ENCODE assay signal across 11 cellular contexts in genomic region chr19:21084343-21084742, GRCh38. TPM values are rescaled to one million over a fixed set of nuclear protein-coding genes. Genes with fewer than 3 reads are reported as not detected.
A peak's percentile ranks its signal among the peaks of the same experiment; 100 is the strongest.
DNase-seq lines count a peak whose midpoint lies in the region; ATAC-seq and TF ChIP-seq lines count a peak whose summit lies in the region.
"Had no signal": no experiment of that assay in that cellular context is flagged by ENCODE, and none has a peak within 500 bp of the region (broad histone marks: within the 10 kb centered on the region; RNA-seq: fewer than 3 reads in every experiment).

No MANE protein-coding gene starts in this region.

- H3K79me2 ChIP-seq in hepatocyte: peaks cover 35% of the 10 kb centered on the region

- H3K4me2 ChIP-seq in hepatocyte: no peak overlapping the region

- intact Hi-C loops in A673 (cut with micrococcal nuclease; ENCODE audit: unreplicated experiment) (no loop called here), stomach (cut with DNase I; ENCODE audit: low total_unique reads) (no loop called here), Caco-2 (cut with micrococcal nuclease; ENCODE audit: unreplicated experiment) (no loop called here)

- 64% methylated on average over 1 of the region's 1 CpG for WGBS in hepatocyte (ENCODE audit: low lambda C conversion rate, missing lambda C conversion rate)
- WGBS in stomach, 5 donors: 75 to 100% (median 92%) methylated on average over 1 of the region's 1 CpG

- no TSS peak for BruUV-seq in A673 (replicated peaks; lab: Mats Ljungman, UMichigan)
- BruUV-seq in Caco-2 (replicated peaks; lab: Mats Ljungman, UMichigan): no TSS peak

- no peak for TF ChIP-seq EP300 in stomach (IDR thresholded peaks at IDR 0.05)

- H3K27me3 ChIP-seq in A673 (replicated peaks; ENCODE audit: insufficient read depth, low read depth, low read length, poor library complexity) (no peaks in the 10 kb centered on the region), hepatocyte (no peaks in the 10 kb centered on the region), stomach (no peaks in the 10 kb centered on the region), Caco-2 (replicated peaks; ENCODE audit: control insufficient read depth, insufficient read depth, low read length) (no peaks in the 10 kb centered on the region)
- H3K27me3 ChIP-seq: suprapubic skin had no signal

- TF ChIP-seq CTCF in A673 (conservative IDR thresholded peaks at IDR 0.05; ENCODE audit: low read depth, low read length) (no peak), WTC11 (IDR thresholded peaks at IDR 0.05) (no peak), hepatocyte (IDR thresholded peaks at IDR 0.05; ENCODE audit: poor library complexity) (no peak), stomach (IDR thresholded peaks at IDR 0.05) (no peak), Caco-2 (IDR thresholded peaks at IDR 0.05; ENCODE audit: insufficient read depth in 1 of 2, low read depth in 1 of 2, low read length in 1 of 2, severe bottlenecking in 1 of 2, unreplicated experiment in 1 of 2) (no peak)

- no peak for ATAC-seq in WTC11
- no peak for ATAC-seq in GM21360 (IDR thresholded peaks at IDR 0.05; ENCODE audit: unreplicated experiment)
- no peak for ATAC-seq in GM19023 (IDR thresholded peaks at IDR 0.05; ENCODE audit: unreplicated experiment)

- H3K9me3 Mint-ChIP-seq in WTC11 (no peaks in the 10 kb centered on the region), Caco-2 (ENCODE audit: unreplicated experiment) (no peaks in the 10 kb centered on the region)

- POLR2A ChIA-PET in A673 (lab: Charles Lee; ENCODE audit: low non-redundant PET) (no interaction called here), WTC11 (lab: Charles Lee) (interaction anchor here (0.6 kb wide), 1 partner anchor 57 kb away, joined by 3 read pairs; the partner anchor contains the start of gene ZNF431), Caco-2 (lab: Charles Lee) (no interaction called here)

- H3K27ac ChIP-seq in A673 (ENCODE audit: low read depth, low read length, poor library complexity, severe bottlenecking): no peak overlapping the region
- no peak overlapping the region for H3K27ac ChIP-seq in hepatocyte
- no peak overlapping the region for H3K27ac ChIP-seq in stomach
- H3K27ac ChIP-seq: suprapubic skin had no signal

- DNase-seq in A673 (ENCODE audit: low spot score) (peak; percentile 46), Daoy (ENCODE audit: low read depth) (peak; percentile 32), WTC11 (ENCODE audit: low spot score) (no peak), hepatocyte (ENCODE audit: low spot score) (peak; percentile 10), stomach (no peak), Caco-2 (no peak)
- DNase-seq: NCI-H2107, SK-N-SH had no signal

- H3K27ac Mint-ChIP-seq in WTC11: peak overlapping the region; percentile 57; the same call in 1 of the 2 replicates
- H3K27ac Mint-ChIP-seq in Caco-2 (ENCODE audit: unreplicated experiment): no peak overlapping the region

- CTCF ChIA-PET in A673 (lab: Charles Lee) (no interaction called here), WTC11 (lab: Charles Lee) (no interaction called here), Caco-2 (lab: Charles Lee) (no interaction called here)

- H3K27me3 Mint-ChIP-seq in WTC11 (ENCODE audit: low read depth) (no peaks in the 10 kb centered on the region), Caco-2 (ENCODE audit: insufficient read depth, unreplicated experiment) (no peaks in the 10 kb centered on the region)

- H3K4me3 ChIP-seq in A673 (ENCODE audit: low read depth, low read length, poor library complexity, severe bottlenecking) (no peak overlapping the region), hepatocyte (no peak overlapping the region), stomach (no peak overlapping the region), Caco-2 (ENCODE audit: low read depth, low read length) (no peak overlapping the region)
- H3K4me3 ChIP-seq: suprapubic skin had no signal

- H4K20me1 ChIP-seq in hepatocyte (ENCODE audit: insufficient read depth, poor library complexity, severe bottlenecking): no peaks in the 10 kb centered on the region

- H3K4me1 Mint-ChIP-seq in WTC11: peaks cover 34% of the 10 kb centered on the region
- H3K4me1 Mint-ChIP-seq in Caco-2 (ENCODE audit: low read depth, unreplicated experiment): no peaks in the 10 kb centered on the region

- no peaks in the 10 kb centered on the region for H3K9me3 ChIP-seq in A673 (ENCODE audit: low read depth, low read length, poor library complexity, severe bottlenecking)
- no peaks in the 10 kb centered on the region for H3K9me3 ChIP-seq in hepatocyte (ENCODE audit: low read depth)
- H3K9me3 ChIP-seq in stomach: no peaks in the 10 kb centered on the region
- H3K9me3 ChIP-seq in Caco-2: no peaks in the 10 kb centered on the region
- H3K9me3 ChIP-seq: SK-N-SH, suprapubic skin had no signal

- no peaks in the 10 kb centered on the region for H3K9me2 ChIP-seq in hepatocyte (replicated peaks; ENCODE audit: insufficient read depth)
- H3K9me2 ChIP-seq: SK-N-SH had no signal

- H3K4me3 Mint-ChIP-seq in WTC11 (no peak overlapping the region), Caco-2 (ENCODE audit: unreplicated experiment) (no peak overlapping the region)

- H3K36me3 Mint-ChIP-seq in WTC11 (peaks cover 45% of the 10 kb centered on the region), Caco-2 (ENCODE audit: insufficient read depth, unreplicated experiment) (peaks cover 18% of the 10 kb centered on the region)

- peaks cover 16% of the 10 kb centered on the region for H3K36me3 ChIP-seq in A673 (ENCODE audit: insufficient read depth, low read length, poor library complexity, severe bottlenecking)
- no peaks in the 10 kb centered on the region for H3K36me3 ChIP-seq in hepatocyte (replicated peaks; ENCODE audit: insufficient read depth, low read depth)
- H3K36me3 ChIP-seq in stomach: no peaks in the 10 kb centered on the region
- H3K36me3 ChIP-seq in Caco-2 (ENCODE audit: control insufficient read depth, insufficient read depth, low read length): no peaks in the 10 kb centered on the region
- H3K36me3 ChIP-seq: suprapubic skin had no signal

- no peak for TF ChIP-seq POLR2A in stomach (IDR thresholded peaks at IDR 0.05)

- peaks cover 14% of the 10 kb centered on the region for H3K4me1 ChIP-seq in A673 (ENCODE audit: insufficient read depth, low read length, poor library complexity, severe bottlenecking)
- peaks cover 9% of the 10 kb centered on the region for H3K4me1 ChIP-seq in hepatocyte (ENCODE audit: insufficient read depth)
- peaks cover 0 to 16% (median 10%) of the 10 kb centered on the region in 4 donors for H3K4me1 ChIP-seq in stomach
- H3K4me1 ChIP-seq in Caco-2: no peaks in the 10 kb centered on the region

- no peak overlapping the region for H2AFZ ChIP-seq in hepatocyte

TF ChIP-seq in WTC11, 78 proteins besides CTCF, POLR2A, EP300 and RAD21 (continues in another document):
- TF ChIP-seq IRF2 (CRISPR knock-in tag; IDR thresholded peaks at IDR 0.05; ENCODE audit: borderline replicate concordance, low read depth): no peak
- TF ChIP-seq ZNF532 (CRISPR knock-in tag; IDR thresholded peaks at IDR 0.05; ENCODE audit: borderline replicate concordance): no peak
- TF ChIP-seq, protein P1, sequence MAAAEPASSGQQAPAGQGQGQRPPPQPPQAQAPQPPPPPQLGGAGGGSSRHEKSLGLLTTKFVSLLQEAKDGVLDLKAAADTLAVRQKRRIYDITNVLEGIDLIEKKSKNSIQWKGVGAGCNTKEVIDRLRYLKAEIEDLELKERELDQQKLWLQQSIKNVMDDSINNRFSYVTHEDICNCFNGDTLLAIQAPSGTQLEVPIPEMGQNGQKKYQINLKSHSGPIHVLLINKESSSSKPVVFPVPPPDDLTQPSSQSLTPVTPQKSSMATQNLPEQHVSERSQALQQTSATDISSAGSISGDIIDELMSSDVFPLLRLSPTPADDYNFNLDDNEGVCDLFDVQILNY (CRISPR knock-in tag; IDR thresholded peaks at IDR 0.05): no peak
- TF ChIP-seq ZNF263 (CRISPR knock-in tag; IDR thresholded peaks at IDR 0.05; ENCODE audit: low read depth): no peak

RNA-seq across cellular contexts. Expression of gene ZNF714, which starts 2.3 kb away (rescaled TPM):
- total RNA-seq in A673 (2021) (21.3 and 25.0 TPM in 2 replicates), WTC11 (2021) (50.0 to 60.4 TPM (median 50.8 TPM) in 3 replicates), hepatocyte (13.4 and 14.2 TPM in 2 replicates), stomach (10 to 100 TPM in 2 of 5 donors, 1 to 10 TPM in 3; 2.2 to 22.4 (median 4.6) TPM), Caco-2 (2022) (13.2 and 14.6 TPM in 2 replicates)
- 14.6 and 18.1 TPM in 2 replicates for total RNA-seq in Daoy (2014; rRNA removed; shearing (Covaris generic))
- polyA plus RNA-seq in hepatocyte (11.5 and 12.3 TPM in 2 replicates), stomach (1 to 10 TPM; 1.1 to 2.0 (median 1.5) TPM)

RNA-seq across cellular contexts. Expression of gene ZNF431, which starts 57.5 kb away (rescaled TPM):
- total RNA-seq in A673 (2021) (16.6 and 17.5 TPM in 2 replicates), WTC11 (2021) (41.2 to 45.2 TPM (median 42.1 TPM) in 3 replicates), hepatocyte (11.4 and 15.0 TPM in 2 replicates), stomach (10 to 100 TPM in 2 of 5 donors, 1 to 10 TPM in 3; 5.2 to 55.4 (median 5.8) TPM), Caco-2 (2022) (17.9 TPM in 2 replicates)
- total RNA-seq in Daoy (2014; rRNA removed; shearing (Covaris generic)): 1.7 and 3.8 TPM in 2 replicates
- polyA plus RNA-seq in hepatocyte (5.8 and 8.8 TPM in 2 replicates), stomach (10 to 100 TPM in 1 of 3 donors, 1 to 10 TPM in 2; 2.0 to 12.3 (median 5.7) TPM)

Comparison
In these comparisons a context has a peak if more than half of its experiments do, and no peak if none do; other contexts are left out.
1. DNase-seq: peak in A673 (single experiment), Daoy (single experiment) and hepatocyte (single experiment); none in WTC11 (single experiment), stomach (single experiment) and Caco-2 (0 of 2).